1 cellular context compared by ENCODE assay signal in the genomic region with DNA sequence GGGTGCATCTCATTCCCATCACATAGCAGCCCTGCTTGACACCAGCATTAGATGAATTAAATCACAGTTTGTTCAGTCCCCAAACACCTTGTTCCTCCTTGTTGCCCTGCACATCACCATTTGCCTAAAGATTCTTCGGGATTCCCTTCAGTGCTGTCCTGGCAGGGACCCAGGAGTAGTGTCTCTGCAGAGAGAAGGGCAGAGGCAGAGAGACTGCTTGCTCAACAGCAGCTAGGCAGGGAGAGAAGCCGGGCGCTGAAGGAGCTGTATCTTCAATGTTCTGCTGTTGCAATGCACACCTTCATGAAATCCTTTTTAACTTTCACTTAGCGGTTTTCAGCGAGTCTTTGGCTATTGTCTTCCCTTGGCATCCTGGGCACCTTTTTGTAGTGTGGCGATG.
TF ChIP-seq lines count a peak whose summit lies in the region.

No MANE protein-coding gene starts in this region.

TF ChIP-seq in GM23338, 12 proteins besides CTCF, POLR2A, EP300 and RAD21 (continued from another document):
- TF ChIP-seq, protein P1, sequence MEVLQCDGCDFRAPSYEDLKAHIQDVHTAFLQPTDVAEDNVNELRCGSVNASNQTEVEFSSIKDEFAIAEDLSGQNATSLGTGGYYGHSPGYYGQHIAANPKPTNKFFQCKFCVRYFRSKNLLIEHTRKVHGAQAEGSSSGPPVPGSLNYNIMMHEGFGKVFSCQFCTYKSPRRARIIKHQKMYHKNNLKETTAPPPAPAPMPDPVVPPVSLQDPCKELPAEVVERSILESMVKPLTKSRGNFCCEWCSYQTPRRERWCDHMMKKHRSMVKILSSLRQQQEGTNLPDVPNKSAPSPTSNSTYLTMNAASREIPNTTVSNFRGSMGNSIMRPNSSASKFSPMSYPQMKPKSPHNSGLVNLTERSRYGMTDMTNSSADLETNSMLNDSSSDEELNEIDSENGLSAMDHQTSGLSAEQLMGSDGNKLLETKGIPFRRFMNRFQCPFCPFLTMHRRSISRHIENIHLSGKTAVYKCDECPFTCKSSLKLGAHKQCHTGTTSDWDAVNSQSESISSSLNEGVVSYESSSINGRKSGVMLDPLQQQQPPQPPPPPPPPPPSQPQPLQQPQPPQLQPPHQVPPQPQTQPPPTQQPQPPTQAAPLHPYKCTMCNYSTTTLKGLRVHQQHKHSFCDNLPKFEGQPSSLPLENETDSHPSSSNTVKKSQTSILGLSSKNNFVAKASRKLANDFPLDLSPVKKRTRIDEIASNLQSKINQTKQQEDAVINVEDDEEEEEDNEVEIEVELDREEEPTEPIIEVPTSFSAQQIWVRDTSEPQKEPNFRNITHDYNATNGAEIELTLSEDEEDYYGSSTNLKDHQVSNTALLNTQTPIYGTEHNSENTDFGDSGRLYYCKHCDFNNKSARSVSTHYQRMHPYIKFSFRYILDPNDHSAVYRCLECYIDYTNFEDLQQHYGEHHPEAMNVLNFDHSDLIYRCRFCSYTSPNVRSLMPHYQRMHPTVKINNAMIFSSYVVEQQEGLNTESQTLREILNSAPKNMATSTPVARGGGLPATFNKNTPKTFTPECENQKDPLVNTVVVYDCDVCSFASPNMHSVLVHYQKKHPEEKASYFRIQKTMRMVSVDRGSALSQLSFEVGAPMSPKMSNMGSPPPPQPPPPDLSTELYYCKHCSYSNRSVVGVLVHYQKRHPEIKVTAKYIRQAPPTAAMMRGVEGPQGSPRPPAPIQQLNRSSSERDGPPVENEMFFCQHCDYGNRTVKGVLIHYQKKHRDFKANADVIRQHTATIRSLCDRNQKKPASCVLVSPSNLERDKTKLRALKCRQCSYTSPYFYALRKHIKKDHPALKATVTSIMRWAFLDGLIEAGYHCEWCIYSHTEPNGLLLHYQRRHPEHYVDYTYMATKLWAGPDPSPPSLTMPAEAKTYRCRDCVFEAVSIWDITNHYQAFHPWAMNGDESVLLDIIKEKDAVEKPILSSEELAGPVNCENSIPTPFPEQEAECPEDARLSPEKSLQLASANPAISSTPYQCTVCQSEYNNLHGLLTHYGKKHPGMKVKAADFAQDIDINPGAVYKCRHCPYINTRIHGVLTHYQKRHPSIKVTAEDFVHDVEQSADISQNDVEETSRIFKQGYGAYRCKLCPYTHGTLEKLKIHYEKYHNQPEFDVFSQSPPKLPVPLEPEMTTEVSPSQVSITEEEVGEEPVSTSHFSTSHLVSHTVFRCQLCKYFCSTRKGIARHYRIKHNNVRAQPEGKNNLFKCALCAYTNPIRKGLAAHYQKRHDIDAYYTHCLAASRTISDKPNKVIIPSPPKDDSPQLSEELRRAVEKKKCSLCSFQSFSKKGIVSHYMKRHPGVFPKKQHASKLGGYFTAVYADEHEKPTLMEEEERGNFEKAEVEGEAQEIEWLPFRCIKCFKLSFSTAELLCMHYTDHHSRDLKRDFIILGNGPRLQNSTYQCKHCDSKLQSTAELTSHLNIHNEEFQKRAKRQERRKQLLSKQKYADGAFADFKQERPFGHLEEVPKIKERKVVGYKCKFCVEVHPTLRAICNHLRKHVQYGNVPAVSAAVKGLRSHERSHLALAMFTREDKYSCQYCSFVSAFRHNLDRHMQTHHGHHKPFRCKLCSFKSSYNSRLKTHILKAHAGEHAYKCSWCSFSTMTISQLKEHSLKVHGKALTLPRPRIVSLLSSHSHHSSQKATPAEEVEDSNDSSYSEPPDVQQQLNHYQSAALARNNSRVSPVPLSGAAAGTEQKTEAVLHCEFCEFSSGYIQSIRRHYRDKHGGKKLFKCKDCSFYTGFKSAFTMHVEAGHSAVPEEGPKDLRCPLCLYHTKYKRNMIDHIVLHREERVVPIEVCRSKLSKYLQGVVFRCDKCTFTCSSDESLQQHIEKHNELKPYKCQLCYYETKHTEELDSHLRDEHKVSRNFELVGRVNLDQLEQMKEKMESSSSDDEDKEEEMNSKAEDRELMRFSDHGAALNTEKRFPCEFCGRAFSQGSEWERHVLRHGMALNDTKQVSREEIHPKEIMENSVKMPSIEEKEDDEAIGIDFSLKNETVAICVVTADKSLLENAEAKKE (CRISPR knock-in tag; IDR thresholded peaks at IDR 0.05), result no peak
- TF ChIP-seq NANOG (IDR thresholded peaks at IDR 0.05; ENCODE audit: borderline replicate concordance) (no peak), STAT1 (IDR thresholded peaks at IDR 0.05; ENCODE audit: unreplicated experiment) (no peak), ZNF114 (CRISPR knock-in tag; IDR thresholded peaks at IDR 0.05) (no peak), POLR2AphosphoS5 (IDR thresholded peaks at IDR 0.05; ENCODE audit: low read depth) (no peak)
TF ChIP-seq in GM23338: peak in this region for 0.
